In genomic region chr2:197498937-197499593, GRCh38 we compare ENCODE assay signal across 9 cellular contexts. TPM values are rescaled to one million over a fixed set of nuclear protein-coding genes. Genes with fewer than 3 reads are reported as not detected.
A peak's percentile ranks its signal among the peaks of the same experiment; 100 is the strongest.
DNase-seq lines count a peak whose midpoint lies in the region; ATAC-seq, FAIRE-seq and TF ChIP-seq lines count a peak whose summit lies in the region.
"Had no signal": no experiment of that assay in that cellular context is flagged by ENCODE, and none has a peak within 500 bp of the region (broad histone marks: within the 10 kb centered on the region; RNA-seq: fewer than 3 reads in every experiment).

No MANE protein-coding gene starts in this region.

- peak overlapping the region; percentile 77 for H3K4me2 ChIP-seq in keratinocyte (ENCODE audit: control insufficient read depth, extremely low read depth, insufficient read depth, low read depth, low read length)

- peaks cover 53% of the 10 kb centered on the region for H3K4me1 Mint-ChIP-seq in WTC11
- peaks cover 45% of the 10 kb centered on the region for H3K4me1 Mint-ChIP-seq in central memory CD8-positive, alpha-beta T cell

- no peaks in the 10 kb centered on the region for H3K9me1 ChIP-seq in keratinocyte (ENCODE audit: control insufficient read depth, extremely low read depth, insufficient read depth, low read length)

- peak overlapping the region; percentile 91 for H3K4me3 Mint-ChIP-seq in WTC11
- peak overlapping the region; percentile 84 for H3K4me3 Mint-ChIP-seq in central memory CD8-positive, alpha-beta T cell

- no peak for FAIRE-seq in keratinocyte (lab: Jason Lieb, UNC)
- FAIRE-seq: islet of Langerhans had no signal

- H3K27ac ChIP-seq in keratinocyte (ENCODE audit: control insufficient read depth, insufficient read depth, low read length), result peak overlapping the region; percentile 80

- dilution Hi-C loops in keratinocyte (cut with MboI; ENCODE audit: extremely low pct_ligation_motif_present, low sequenced_read_pairs), result no loop called here

- DNase-seq in Daoy (ENCODE audit: low read depth), result peak; percentile 37
- DNase-seq in LNCaP clone FGC (ENCODE audit: low read depth), result no peak
- DNase-seq in WTC11 (ENCODE audit: low spot score), result peak; percentile 57
- DNase-seq in central memory CD8-positive, alpha-beta T cell (ENCODE audit: low spot score in 2 of 2), result peak; percentile 16 to 32
- no peak for DNase-seq in keratinocyte (ENCODE audit: low read depth, low spot score)
- DNase-seq in stimulated activated CD4-positive, alpha-beta T cell treated with anti-CD3 and anti-CD28 coated beads, Interleukin-12 subunit alpha, Interleukin-12 subunit beta, amount 100 ng/mL, for 4 hours, result peak; percentile 53
- no peak for DNase-seq in NCI-H1694 treated with DMSO at 0.1 percent for 48 hours (lab: John Stamatoyannopoulos, UW)

- CTCF ChIA-PET in WTC11 (lab: Charles Lee), result interaction anchor here (0.6 to 1.0 kb wide), 3 partner anchors 9 to 206 kb away, joined by 3 to 6 read pairs (median 4); partner anchors contain the start of gene MARS2

- H3K27me3 ChIP-seq in keratinocyte (ENCODE audit: control insufficient read depth, extremely low read depth, insufficient read depth, low read length), result no peaks in the 10 kb centered on the region

- ATAC-seq in GM21723 (IDR thresholded peaks at IDR 0.05; ENCODE audit: unreplicated experiment), result peak; percentile 21
- no peak for ATAC-seq in WTC11
- ATAC-seq in central memory CD8-positive, alpha-beta T cell (replicated peaks; ENCODE audit: extremely low read depth, poor library complexity, severe bottlenecking), result no peak

- H3K4me3 ChIP-seq in LNCaP clone FGC (ENCODE audit: low read depth, low read length) (peak overlapping the region; percentile 60), keratinocyte (ENCODE audit: control insufficient read depth in 2 of 3, extremely low read depth in 1 of 3, insufficient read depth in 2 of 3, low read depth in 1 of 3, low read length in 3 of 3) (peak overlapping the region; percentile 92 to 96 (median 94))

- POLR2A ChIA-PET in WTC11 (lab: Charles Lee), result interaction anchor here (0.5 to 5.0 kb wide), 14 partner anchors 8 to 206 kb away, joined by 3 to 64 read pairs (median 5); partner anchors contain the start of genes COQ10B, MARS2, MOB4 and SF3B1

- peaks cover 9% of the 10 kb centered on the region for H4K20me1 ChIP-seq in keratinocyte (ENCODE audit: control insufficient read depth, extremely low read depth, insufficient read depth, low read length)

- no peaks in the 10 kb centered on the region for H3K9me3 ChIP-seq in keratinocyte (ENCODE audit: control insufficient read depth, low read depth, low read length)

- peak overlapping the region; percentile 52 for H2AFZ ChIP-seq in keratinocyte (ENCODE audit: control insufficient read depth, low read length)

- peaks cover 90% of the 10 kb centered on the region for H3K36me3 Mint-ChIP-seq in WTC11
- peaks cover 64% of the 10 kb centered on the region for H3K36me3 Mint-ChIP-seq in central memory CD8-positive, alpha-beta T cell (ENCODE audit: insufficient read depth)

- H3K4me1 ChIP-seq in keratinocyte (ENCODE audit: control insufficient read depth, extremely low read depth, insufficient read depth, low read length), result peaks cover 33% of the 10 kb centered on the region

- peaks cover 89% of the 10 kb centered on the region for H3K79me2 ChIP-seq in keratinocyte (ENCODE audit: control insufficient read depth, insufficient read depth, low read length)

- H3K27me3 Mint-ChIP-seq in WTC11 (ENCODE audit: low read depth), result no peaks in the 10 kb centered on the region; the same call in 1 of the 2 replicates
- no peaks in the 10 kb centered on the region for H3K27me3 Mint-ChIP-seq in central memory CD8-positive, alpha-beta T cell

- H3K9me3 Mint-ChIP-seq in WTC11, result no peaks in the 10 kb centered on the region
- H3K9me3 Mint-ChIP-seq in central memory CD8-positive, alpha-beta T cell, result no peaks in the 10 kb centered on the region

- H3K9ac ChIP-seq in keratinocyte (ENCODE audit: control insufficient read depth, extremely low read depth, insufficient read depth, low read length), result peak overlapping the region; percentile 89

- H3K27ac Mint-ChIP-seq in WTC11, result peak overlapping the region; percentile 97
- peak overlapping the region; percentile 93 for H3K27ac Mint-ChIP-seq in central memory CD8-positive, alpha-beta T cell (ENCODE audit: low read depth)

- TF ChIP-seq CTCF in LNCaP clone FGC (IDR thresholded peaks at IDR 0.05; ENCODE audit: control insufficient read depth, extremely low read depth, insufficient read depth) (no peak), WTC11 (IDR thresholded peaks at IDR 0.05) (no peak), keratinocyte (optimal IDR thresholded peaks at IDR 0.05 in 1 of 3, IDR thresholded peaks at IDR 0.05 in 1 of 3, conservative IDR thresholded peaks at IDR 0.05 in 1 of 3; ENCODE audit: extremely low read depth in 1 of 3, insufficient read depth in 2 of 3, low read length in 3 of 3) (no peak)

- peaks cover 23 to 28% of the 10 kb centered on the region in 2 experiments for H3K36me3 ChIP-seq in keratinocyte (ENCODE audit: control insufficient read depth in 2 of 2, extremely low read depth in 1 of 2, insufficient read depth in 2 of 2, low read length in 2 of 2)

TF ChIP-seq in WTC11, 78 proteins besides CTCF, POLR2A, EP300 and RAD21 (continues in another document):
- no peak for TF ChIP-seq ZNF281 (CRISPR knock-in tag; IDR thresholded peaks at IDR 0.05)

RNA-seq across cellular contexts. Expression of gene HSPD1, which starts 0.6 kb away (rescaled TPM):
- 397 and 401 TPM in 2 replicates for total RNA-seq in Daoy (2014; rRNA removed; shearing (Covaris generic))
- 995 to 1,024 TPM (median 1,000 TPM) in 3 replicates for total RNA-seq in WTC11 (2021)
- 176 to 405 TPM (median 245 TPM) in 3 replicates for polyA plus RNA-seq in keratinocyte
- 626 TPM for polyA plus RNA-seq in keratinocyte (2011; ENCODE audit: low read depth)
- 166 and 305 TPM in 2 replicates for polyA plus RNA-seq in keratinocyte (2011; cell fraction: cytosol; rRNA removed)
- 205 and 263 TPM in 2 replicates for polyA plus RNA-seq in keratinocyte (2011; cell fraction: nucleus; rRNA removed)
- polyA plus RNA-seq in keratinocyte (2012; ENCODE audit: low replicate concordance), result 223 and 301 TPM in 2 replicates
- polyA minus RNA-seq in keratinocyte, result 109 to 351 TPM (median 167 TPM) in 3 replicates
- polyA minus RNA-seq in keratinocyte (2011; cell fraction: cytosol; rRNA and poly(A)+ RNA removed), result 164 TPM
- polyA minus RNA-seq in keratinocyte (2011; cell fraction: nucleus; rRNA and poly(A)+ RNA removed), result 96.3 and 152 TPM in 2 replicates

RNA-seq across cellular contexts. Expression of gene HSPE1, which starts 1.1 kb away (rescaled TPM):
- total RNA-seq in Daoy (2014; rRNA removed; shearing (Covaris generic)), result 446 and 466 TPM in 2 replicates
- total RNA-seq in WTC11 (2021), result 333 to 372 TPM (median 366 TPM) in 3 replicates
- polyA plus RNA-seq in keratinocyte, result 105 to 277 TPM (median 209 TPM) in 3 replicates
- polyA plus RNA-seq in keratinocyte (2011; ENCODE audit: low read depth), result 68.0 TPM
- polyA plus RNA-seq in keratinocyte (2011; cell fraction: cytosol; rRNA removed), result 105 and 135 TPM in 2 replicates
- 32.2 and 103 TPM in 2 replicates for polyA plus RNA-seq in keratinocyte (2011; cell fraction: nucleus; rRNA removed)
- 185 and 287 TPM in 2 replicates for polyA plus RNA-seq in keratinocyte (2012; ENCODE audit: low replicate concordance)
- 0.66 to 60.1 TPM (median 11.7 TPM) in 3 replicates for polyA minus RNA-seq in keratinocyte
- 28.0 TPM for polyA minus RNA-seq in keratinocyte (2011; cell fraction: cytosol; rRNA and poly(A)+ RNA removed)
- polyA minus RNA-seq in keratinocyte (2011; cell fraction: nucleus; rRNA and poly(A)+ RNA removed), result 10.1 and 15.7 TPM in 2 replicates

RNA-seq across cellular contexts. Expression of gene MOB4, which starts 16.8 kb away (rescaled TPM):
- 49.8 and 63.8 TPM in 2 replicates for total RNA-seq in Daoy (2014; rRNA removed; shearing (Covaris generic))
- total RNA-seq in WTC11 (2021), result 40.8 to 55.7 TPM (median 47.8 TPM) in 3 replicates
- 25.9 to 53.6 TPM (median 37.6 TPM) in 3 replicates for polyA plus RNA-seq in keratinocyte
- 15.7 TPM for polyA plus RNA-seq in keratinocyte (2011; ENCODE audit: low read depth)
- 29.8 and 58.2 TPM in 2 replicates for polyA plus RNA-seq in keratinocyte (2011; cell fraction: cytosol; rRNA removed)
- polyA plus RNA-seq in keratinocyte (2011; cell fraction: nucleus; rRNA removed), result 20.3 and 39.2 TPM in 2 replicates
- polyA plus RNA-seq in keratinocyte (2012; ENCODE audit: low replicate concordance), result 33.7 and 34.7 TPM in 2 replicates
- 7.6 to 36.5 TPM (median 11.0 TPM) in 3 replicates for polyA minus RNA-seq in keratinocyte
- 16.9 TPM for polyA minus RNA-seq in keratinocyte (2011; cell fraction: cytosol; rRNA and poly(A)+ RNA removed)
- 7.9 and 18.5 TPM in 2 replicates for polyA minus RNA-seq in keratinocyte (2011; cell fraction: nucleus; rRNA and poly(A)+ RNA removed)

RNA-seq across cellular contexts. Expression of gene COQ10B, which starts 45.7 kb away (rescaled TPM):
- 39.7 and 39.8 TPM in 2 replicates for total RNA-seq in Daoy (2014; rRNA removed; shearing (Covaris generic))
- total RNA-seq in WTC11 (2021), result 17.7 to 21.7 TPM (median 19.9 TPM) in 3 replicates
- polyA plus RNA-seq in keratinocyte, result 5.2 to 8.8 TPM (median 5.8 TPM) in 3 replicates
- polyA plus RNA-seq in keratinocyte (2011; ENCODE audit: low read depth), result 15.3 TPM
- 6.2 and 8.3 TPM in 2 replicates for polyA plus RNA-seq in keratinocyte (2011; cell fraction: cytosol; rRNA removed)
- 7.0 and 8.3 TPM in 2 replicates for polyA plus RNA-seq in keratinocyte (2011; cell fraction: nucleus; rRNA removed)
- 18.5 and 31.2 TPM in 2 replicates for polyA plus RNA-seq in keratinocyte (2012; ENCODE audit: low replicate concordance)
- 1.5 to 6.3 TPM (median 3.3 TPM) in 3 replicates for polyA minus RNA-seq in keratinocyte
- 4.8 TPM for polyA minus RNA-seq in keratinocyte (2011; cell fraction: cytosol; rRNA and poly(A)+ RNA removed)
- 5.9 and 6.3 TPM in 2 replicates for polyA minus RNA-seq in keratinocyte (2011; cell fraction: nucleus; rRNA and poly(A)+ RNA removed)

Comparison
In these comparisons a context has a peak if more than half of its experiments do, and no peak if none do; other contexts are left out.
1. DNase-seq: peak in Daoy (single experiment), WTC11 (single experiment), central memory CD8-positive, alpha-beta T cell (2 of 2) and stimulated activated CD4-positive, alpha-beta T cell treated with anti-CD3 and anti-CD28 coated beads, Interleukin-12 subunit alpha, Interleukin-12 subunit beta, amount 100 ng/mL, for 4 hours (single experiment); none in LNCaP clone FGC (single experiment), keratinocyte (single experiment) and NCI-H1694 treated with DMSO at 0.1 percent for 48 hours (single experiment).